ENCODE assay signal across 1 cellular context in genomic region chr22:31085928-31086327, GRCh38.
TF ChIP-seq lines count a peak whose summit lies in the region.

No MANE protein-coding gene starts in this region.

TF ChIP-seq in K562, 482 proteins besides CTCF, POLR2A, EP300 and RAD21:
- TF ChIP-seq ZNF830 (CRISPR knock-in tag; IDR thresholded peaks at IDR 0.05) (no peak), ARID1B (IDR thresholded peaks at IDR 0.05) (no peak), RFX1 (IDR thresholded peaks at IDR 0.05) (no peak), EZH2 (IDR thresholded peaks at IDR 0.05; ENCODE audit: borderline replicate concordance, low read depth, low read length) (no peak), ZNF75A (CRISPR knock-in tag; IDR thresholded peaks at IDR 0.05) (no peak), ZBTB9 (CRISPR knock-in tag; IDR thresholded peaks at IDR 0.05) (no peak), XRCC5 (IDR thresholded peaks at IDR 0.05; ENCODE audit: low read depth, low read length) (no peak), HIVEP1 (CRISPR knock-in tag; IDR thresholded peaks at IDR 0.05) (no peak), RHOXF2B (CRISPR knock-in tag; conservative IDR thresholded peaks at IDR 0.05) (no peak), TCF15 (CRISPR knock-in tag; IDR thresholded peaks at IDR 0.05) (no peak), ZBTB1 (CRISPR knock-in tag; IDR thresholded peaks at IDR 0.05; ENCODE audit: borderline replicate concordance, low read depth) (no peak)
